In the genomic region with DNA sequence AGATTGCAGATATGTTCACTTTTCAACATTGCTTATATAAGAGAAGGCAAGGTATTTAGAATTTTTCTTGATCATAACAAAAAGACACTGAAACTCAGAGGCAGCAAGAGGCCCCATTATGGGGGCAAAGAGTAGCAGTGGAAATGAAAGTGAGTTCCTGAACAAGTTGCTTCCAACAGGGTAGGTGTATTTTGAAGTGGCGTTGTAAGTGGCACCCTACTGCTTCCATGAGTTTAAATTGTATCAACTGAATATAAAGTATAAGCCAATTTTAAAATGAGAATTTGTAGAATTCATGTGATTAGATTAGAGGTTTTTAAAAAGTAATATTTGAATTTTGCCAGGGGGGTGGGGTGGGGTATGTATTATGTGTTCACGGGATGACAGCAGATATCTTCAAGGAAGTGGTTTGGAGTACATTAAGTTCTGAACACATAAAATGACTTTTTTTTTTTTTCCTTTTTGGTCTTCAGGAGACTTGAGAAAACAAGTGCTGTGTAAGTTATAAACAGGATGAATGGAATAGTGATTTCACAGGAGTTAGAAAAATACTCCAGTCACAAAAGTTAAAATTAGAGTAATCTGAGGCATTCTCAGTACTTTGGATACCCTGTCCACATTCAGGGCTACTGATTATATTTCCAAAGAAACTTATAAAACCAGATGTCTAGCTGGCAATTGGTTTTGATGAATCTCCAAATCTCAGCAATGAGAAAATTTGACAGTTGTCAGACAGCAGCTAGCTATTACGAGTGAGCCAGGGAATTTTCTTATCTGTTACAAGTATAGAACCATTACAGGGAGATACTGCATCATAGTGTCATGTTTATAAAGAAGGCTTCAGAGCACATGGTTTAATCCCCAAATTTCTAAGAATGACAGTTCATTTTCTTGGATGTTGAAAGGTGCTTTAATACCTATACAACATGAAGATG, we compare ENCODE assay signal across 19 cellular contexts.
DNase-seq lines count a peak whose midpoint lies in the region; ATAC-seq and TF ChIP-seq lines count a peak whose summit lies in the region.
"Had no signal": no experiment of that assay in that cellular context is flagged by ENCODE, and none has a peak within 500 bp of the region (broad histone marks: within the 10 kb centered on the region; RNA-seq: fewer than 3 reads in every experiment).

No MANE protein-coding gene starts in this region.

- H3K27ac Mint-ChIP-seq in CD4-positive, alpha-beta memory T cell, result peak overlapping the region in 3 of 7 donors; percentile 11 to 24 (median 23)
- H3K27ac Mint-ChIP-seq: memory B cell, nephron progenitor cell had no signal

- no peaks in the 10 kb centered on the region for H3K27me3 Mint-ChIP-seq in CD4-positive, alpha-beta memory T cell

- H3K4me3 Mint-ChIP-seq in CD4-positive, alpha-beta memory T cell, result peak overlapping the region in 7 of 8 donors; percentile 1 to 67 (median 53)
- H3K4me3 Mint-ChIP-seq: memory B cell, nephron progenitor cell had no signal

- no peak overlapping the region for H3K4me3 ChIP-seq in CD4-positive, alpha-beta memory T cell (ENCODE audit: low read length in 2 of 2)
- no peak overlapping the region for H3K4me3 ChIP-seq in left ventricle myocardium inferior
- H3K4me3 ChIP-seq: BLaER1, GM23248, K562, psoas muscle had no signal

- H3K27me3 ChIP-seq in CD4-positive, alpha-beta memory T cell (ENCODE audit: insufficient read depth, low read length), result no peaks in the 10 kb centered on the region
- H3K27me3 ChIP-seq in left ventricle myocardium inferior (ENCODE audit: low read depth), result no peaks in the 10 kb centered on the region
- H3K27me3 ChIP-seq: BLaER1 had no signal

- H3K4me1 Mint-ChIP-seq in CD4-positive, alpha-beta memory T cell, result peaks cover 20 to 34% (median 28%) of the 10 kb centered on the region in 4 donors

- POLR2A ChIA-PET in CD4-positive, alpha-beta memory T cell (lab: Charles Lee; ENCODE audit: partially characterized antibody), result no interaction called here

- DNase-seq in NCI-H2107 treated with DMSO at 0.1 percent for 48 hours (lab: John Stamatoyannopoulos, UW; ENCODE audit: unreplicated experiment), result peak; percentile 55
- DNase-seq in NCI-H2107 (lab: John Stamatoyannopoulos, UW), result no peak
- DNase-seq in CD4-positive, alpha-beta memory T cell, result peak in 1 of 5 donors; percentile 6
- DNase-seq in NCI-H69 (lab: John Stamatoyannopoulos, UW), result peak; percentile 6
- DNase-seq in dermis blood vessel endothelial cell, result peak; percentile 45
- DNase-seq in left ventricle myocardium inferior, result no peak
- DNase-seq in stimulated activated CD4-positive, alpha-beta T cell treated with anti-CD3 and anti-CD28 coated beads, Interleukin-2, amount 100 ng/mL, for 48 hours, result no peak
- DNase-seq: 8988T, anterior cingulate cortex, GM23248, islet precursor cell, NCI-H2171 treated with DMSO at 0.1 percent for 48 hours, nephron progenitor cell, psoas muscle, SHP77 had no signal

- CTCF ChIA-PET in CD4-positive, alpha-beta memory T cell (lab: Charles Lee; ENCODE audit: partially characterized antibody), result no interaction called here

- peaks cover 28% of the 10 kb centered on the region for H3K4me1 ChIP-seq in CD4-positive, alpha-beta memory T cell (ENCODE audit: insufficient read depth, low read length)
- peaks cover 11% of the 10 kb centered on the region for H3K4me1 ChIP-seq in left ventricle myocardium inferior
- H3K4me1 ChIP-seq: psoas muscle had no signal

- H3K9me3 ChIP-seq in CD4-positive, alpha-beta memory T cell (ENCODE audit: control insufficient read depth in 1 of 2, low read length in 2 of 2), result no peaks in the 10 kb centered on the region
- no peaks in the 10 kb centered on the region for H3K9me3 ChIP-seq in left ventricle myocardium inferior (replicated peaks)
- H3K9me3 ChIP-seq: BLaER1, psoas muscle had no signal

- intact Hi-C loops in CD4-positive, alpha-beta memory T cell (cut with micrococcal nuclease), result no loop called here
- intact Hi-C loops in left ventricle myocardium inferior (cut with micrococcal nuclease), result no loop called here

- no peaks in the 10 kb centered on the region for H3K36me3 Mint-ChIP-seq in CD4-positive, alpha-beta memory T cell
- H3K36me3 Mint-ChIP-seq: memory B cell had no signal

- no peak for TF ChIP-seq CTCF in left ventricle myocardium inferior (IDR thresholded peaks at IDR 0.05; ENCODE audit: borderline replicate concordance)

- no peak overlapping the region for H3K27ac ChIP-seq in CD4-positive, alpha-beta memory T cell (ENCODE audit: low read depth, low read length)
- H3K27ac ChIP-seq in left ventricle myocardium inferior (replicated peaks), result no peak overlapping the region
- H3K27ac ChIP-seq: BLaER1, GM23248, psoas muscle had no signal

- no peaks in the 10 kb centered on the region for H3K36me3 ChIP-seq in CD4-positive, alpha-beta memory T cell (ENCODE audit: insufficient read depth, low read length)
- no peaks in the 10 kb centered on the region for H3K36me3 ChIP-seq in left ventricle myocardium inferior
- H3K36me3 ChIP-seq: BLaER1 had no signal

- no peak for ATAC-seq in HG03135 (IDR thresholded peaks at IDR 0.05; ENCODE audit: unreplicated experiment)
- ATAC-seq: K562, psoas muscle had no signal

- H3K9me3 Mint-ChIP-seq in CD4-positive, alpha-beta memory T cell, result peaks cover 0 to 2% (median 0%) of the 10 kb centered on the region in 8 donors
- H3K9me3 Mint-ChIP-seq: memory B cell, nephron progenitor cell had no signal

Comparison
In these comparisons a context has a peak if more than half of its experiments do, and no peak if none do; other contexts are left out.
1. DNase-seq: peak in NCI-H2107 treated with DMSO at 0.1 percent for 48 hours (single experiment), NCI-H69 (single experiment) and dermis blood vessel endothelial cell (single experiment); none in NCI-H2107 (single experiment), left ventricle myocardium inferior (single experiment) and stimulated activated CD4-positive, alpha-beta T cell treated with anti-CD3 and anti-CD28 coated beads, Interleukin-2, amount 100 ng/mL, for 48 hours (0 of 2).